ENCODE assay signal across 1 cellular context in the genomic region with DNA sequence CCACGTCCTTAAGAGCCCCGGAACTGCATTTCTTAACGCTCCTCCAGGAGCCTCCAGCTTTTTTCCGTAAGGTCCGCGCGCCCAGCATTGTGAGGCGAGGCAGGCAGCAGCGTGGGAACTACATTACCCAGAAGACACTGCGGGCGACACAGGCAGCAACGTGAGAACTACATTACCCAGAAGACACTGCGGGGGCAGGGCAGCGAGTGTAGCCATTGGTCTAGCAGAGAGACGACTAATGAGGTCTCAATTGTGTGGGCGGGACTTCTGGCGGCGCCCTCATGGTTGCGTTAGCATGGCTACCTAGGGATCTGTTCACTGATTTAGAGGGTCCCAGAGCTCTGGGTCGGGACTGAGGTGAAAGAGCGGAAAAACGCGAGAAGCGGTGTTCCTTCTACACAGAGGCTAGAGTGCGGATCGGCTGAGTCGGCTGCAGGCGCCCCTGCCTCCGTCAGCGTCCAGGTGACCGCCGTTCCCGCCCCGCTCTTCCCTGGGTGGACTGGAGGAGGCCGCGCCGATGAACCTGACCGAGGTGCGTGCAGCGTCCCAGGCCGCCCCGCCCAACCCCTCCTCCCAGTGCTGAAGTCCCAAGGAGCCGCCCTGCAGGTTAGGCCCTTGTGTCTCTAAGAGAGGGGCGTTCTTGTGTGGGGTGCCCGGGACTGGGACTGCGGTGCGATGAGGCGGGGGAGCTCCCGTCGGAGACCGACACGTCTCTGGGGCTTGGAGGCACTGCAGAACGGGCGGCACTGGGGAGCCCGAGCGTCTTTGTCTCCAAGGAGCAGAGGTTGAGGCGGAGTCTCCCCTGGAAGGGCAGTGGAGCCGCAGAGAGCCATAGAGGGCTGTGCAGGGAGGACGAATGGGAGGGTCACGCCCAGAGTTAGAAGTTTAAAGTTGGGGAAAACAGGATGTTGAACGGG.
TF ChIP-seq lines count a peak whose summit lies in the region.

A gene (plus strand): TSS at position 264 of the 917 bp plus-strand sequence. CDS start 254 bp downstream, at position 518.

TF ChIP-seq in HepG2, 621 proteins besides CTCF, POLR2A, EP300 and RAD21 (continued from another document and continues in another):
- TF ChIP-seq, protein P1, sequence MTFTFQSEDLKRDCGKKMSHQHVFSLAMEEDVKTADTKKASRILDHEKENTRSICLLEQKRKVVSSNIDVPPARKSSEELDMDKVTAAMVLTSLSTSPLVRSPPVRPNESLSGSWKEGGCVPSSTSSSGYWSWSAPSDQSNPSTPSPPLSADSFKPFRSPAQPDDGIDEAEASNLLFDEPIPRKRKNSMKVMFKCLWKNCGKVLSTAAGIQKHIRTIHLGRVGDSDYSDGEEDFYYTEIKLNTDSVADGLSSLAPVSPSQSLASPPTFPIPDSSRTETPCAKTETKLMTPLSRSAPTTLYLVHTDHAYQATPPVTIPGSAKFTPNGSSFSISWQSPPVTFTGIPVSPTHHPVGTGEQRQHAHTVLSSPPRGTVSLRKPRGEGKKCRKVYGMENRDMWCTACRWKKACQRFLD (CRISPR knock-in tag; IDR thresholded peaks at IDR 0.05; ENCODE audit: borderline replicate concordance), result no peak
- TF ChIP-seq GABPB1 (CRISPR knock-in tag; IDR thresholded peaks at IDR 0.05), result peak; percentile 94
- TF ChIP-seq SP4 (CRISPR knock-in tag; IDR thresholded peaks at IDR 0.05), result peak; percentile 23
- TF ChIP-seq, protein P2, sequence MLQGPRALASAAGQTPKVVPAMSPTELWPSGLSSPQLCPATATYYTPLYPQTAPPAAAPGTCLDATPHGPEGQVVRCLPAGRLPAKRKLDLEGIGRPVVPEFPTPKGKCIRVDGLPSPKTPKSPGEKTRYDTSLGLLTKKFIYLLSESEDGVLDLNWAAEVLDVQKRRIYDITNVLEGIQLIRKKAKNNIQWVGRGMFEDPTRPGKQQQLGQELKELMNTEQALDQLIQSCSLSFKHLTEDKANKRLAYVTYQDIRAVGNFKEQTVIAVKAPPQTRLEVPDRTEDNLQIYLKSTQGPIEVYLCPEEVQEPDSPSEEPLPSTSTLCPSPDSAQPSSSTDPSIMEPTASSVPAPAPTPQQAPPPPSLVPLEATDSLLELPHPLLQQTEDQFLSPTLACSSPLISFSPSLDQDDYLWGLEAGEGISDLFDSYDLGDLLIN (CRISPR knock-in tag; IDR thresholded peaks at IDR 0.05; ENCODE audit: borderline replicate concordance), result no peak
- TF ChIP-seq ZNF180 (CRISPR knock-in tag; IDR thresholded peaks at IDR 0.05; ENCODE audit: borderline replicate concordance, low read depth), result no peak
- TF ChIP-seq ZNF274 (CRISPR knock-in tag; IDR thresholded peaks at IDR 0.05), result no peak
- TF ChIP-seq ZNF577 (CRISPR knock-in tag; IDR thresholded peaks at IDR 0.05; ENCODE audit: borderline replicate concordance, low read depth), result no peak
- 0 out of 2 replicates have a peak, but pooled peaks have one; percentile 15 for TF ChIP-seq ZNF792 (CRISPR knock-in tag; IDR thresholded peaks at IDR 0.05)
- no peak for TF ChIP-seq NFATC3 (CRISPR knock-in tag; IDR thresholded peaks at IDR 0.05)
- no peak for TF ChIP-seq ETV6 (CRISPR knock-in tag; conservative IDR thresholded peaks at IDR 0.05)
- TF ChIP-seq ATF7-NPFF (CRISPR knock-in tag; IDR thresholded peaks at IDR 0.05; ENCODE audit: low read depth), result no peak
- TF ChIP-seq PAWR (CRISPR knock-in tag; IDR thresholded peaks at IDR 0.05; ENCODE audit: borderline replicate concordance), result no peak
- no peak for TF ChIP-seq JUND (CRISPR knock-in tag; IDR thresholded peaks at IDR 0.05)
- no peak for TF ChIP-seq SNAPC2 (CRISPR knock-in tag; IDR thresholded peaks at IDR 0.05)
- peak; percentile 88 for TF ChIP-seq GATAD1 (CRISPR knock-in tag; IDR thresholded peaks at IDR 0.05)
- TF ChIP-seq, protein P3, sequence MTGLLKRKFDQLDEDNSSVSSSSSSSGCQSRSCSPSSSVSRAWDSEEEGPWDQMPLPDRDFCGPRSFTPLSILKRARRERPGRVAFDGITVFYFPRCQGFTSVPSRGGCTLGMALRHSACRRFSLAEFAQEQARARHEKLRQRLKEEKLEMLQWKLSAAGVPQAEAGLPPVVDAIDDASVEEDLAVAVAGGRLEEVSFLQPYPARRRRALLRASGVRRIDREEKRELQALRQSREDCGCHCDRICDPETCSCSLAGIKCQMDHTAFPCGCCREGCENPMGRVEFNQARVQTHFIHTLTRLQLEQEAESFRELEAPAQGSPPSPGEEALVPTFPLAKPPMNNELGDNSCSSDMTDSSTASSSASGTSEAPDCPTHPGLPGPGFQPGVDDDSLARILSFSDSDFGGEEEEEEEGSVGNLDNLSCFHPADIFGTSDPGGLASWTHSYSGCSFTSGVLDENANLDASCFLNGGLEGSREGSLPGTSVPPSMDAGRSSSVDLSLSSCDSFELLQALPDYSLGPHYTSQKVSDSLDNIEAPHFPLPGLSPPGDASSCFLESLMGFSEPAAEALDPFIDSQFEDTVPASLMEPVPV (CRISPR knock-in tag; IDR thresholded peaks at IDR 0.05), result no peak
- no peak for TF ChIP-seq ZNF30 (CRISPR knock-in tag; IDR thresholded peaks at IDR 0.05)
- TF ChIP-seq GPN1 (CRISPR knock-in tag; IDR thresholded peaks at IDR 0.05; ENCODE audit: borderline replicate concordance), result 0 out of 2 replicates have a peak, but pooled peaks have one; percentile 39
- TF ChIP-seq, protein P4, sequence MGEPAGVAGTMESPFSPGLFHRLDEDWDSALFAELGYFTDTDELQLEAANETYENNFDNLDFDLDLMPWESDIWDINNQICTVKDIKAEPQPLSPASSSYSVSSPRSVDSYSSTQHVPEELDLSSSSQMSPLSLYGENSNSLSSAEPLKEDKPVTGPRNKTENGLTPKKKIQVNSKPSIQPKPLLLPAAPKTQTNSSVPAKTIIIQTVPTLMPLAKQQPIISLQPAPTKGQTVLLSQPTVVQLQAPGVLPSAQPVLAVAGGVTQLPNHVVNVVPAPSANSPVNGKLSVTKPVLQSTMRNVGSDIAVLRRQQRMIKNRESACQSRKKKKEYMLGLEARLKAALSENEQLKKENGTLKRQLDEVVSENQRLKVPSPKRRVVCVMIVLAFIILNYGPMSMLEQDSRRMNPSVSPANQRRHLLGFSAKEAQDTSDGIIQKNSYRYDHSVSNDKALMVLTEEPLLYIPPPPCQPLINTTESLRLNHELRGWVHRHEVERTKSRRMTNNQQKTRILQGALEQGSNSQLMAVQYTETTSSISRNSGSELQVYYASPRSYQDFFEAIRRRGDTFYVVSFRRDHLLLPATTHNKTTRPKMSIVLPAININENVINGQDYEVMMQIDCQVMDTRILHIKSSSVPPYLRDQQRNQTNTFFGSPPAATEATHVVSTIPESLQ (CRISPR knock-in tag; conservative IDR thresholded peaks at IDR 0.05), result 0 out of 2 replicates have a peak, but pooled peaks have one; percentile 73
- TF ChIP-seq, protein P5, sequence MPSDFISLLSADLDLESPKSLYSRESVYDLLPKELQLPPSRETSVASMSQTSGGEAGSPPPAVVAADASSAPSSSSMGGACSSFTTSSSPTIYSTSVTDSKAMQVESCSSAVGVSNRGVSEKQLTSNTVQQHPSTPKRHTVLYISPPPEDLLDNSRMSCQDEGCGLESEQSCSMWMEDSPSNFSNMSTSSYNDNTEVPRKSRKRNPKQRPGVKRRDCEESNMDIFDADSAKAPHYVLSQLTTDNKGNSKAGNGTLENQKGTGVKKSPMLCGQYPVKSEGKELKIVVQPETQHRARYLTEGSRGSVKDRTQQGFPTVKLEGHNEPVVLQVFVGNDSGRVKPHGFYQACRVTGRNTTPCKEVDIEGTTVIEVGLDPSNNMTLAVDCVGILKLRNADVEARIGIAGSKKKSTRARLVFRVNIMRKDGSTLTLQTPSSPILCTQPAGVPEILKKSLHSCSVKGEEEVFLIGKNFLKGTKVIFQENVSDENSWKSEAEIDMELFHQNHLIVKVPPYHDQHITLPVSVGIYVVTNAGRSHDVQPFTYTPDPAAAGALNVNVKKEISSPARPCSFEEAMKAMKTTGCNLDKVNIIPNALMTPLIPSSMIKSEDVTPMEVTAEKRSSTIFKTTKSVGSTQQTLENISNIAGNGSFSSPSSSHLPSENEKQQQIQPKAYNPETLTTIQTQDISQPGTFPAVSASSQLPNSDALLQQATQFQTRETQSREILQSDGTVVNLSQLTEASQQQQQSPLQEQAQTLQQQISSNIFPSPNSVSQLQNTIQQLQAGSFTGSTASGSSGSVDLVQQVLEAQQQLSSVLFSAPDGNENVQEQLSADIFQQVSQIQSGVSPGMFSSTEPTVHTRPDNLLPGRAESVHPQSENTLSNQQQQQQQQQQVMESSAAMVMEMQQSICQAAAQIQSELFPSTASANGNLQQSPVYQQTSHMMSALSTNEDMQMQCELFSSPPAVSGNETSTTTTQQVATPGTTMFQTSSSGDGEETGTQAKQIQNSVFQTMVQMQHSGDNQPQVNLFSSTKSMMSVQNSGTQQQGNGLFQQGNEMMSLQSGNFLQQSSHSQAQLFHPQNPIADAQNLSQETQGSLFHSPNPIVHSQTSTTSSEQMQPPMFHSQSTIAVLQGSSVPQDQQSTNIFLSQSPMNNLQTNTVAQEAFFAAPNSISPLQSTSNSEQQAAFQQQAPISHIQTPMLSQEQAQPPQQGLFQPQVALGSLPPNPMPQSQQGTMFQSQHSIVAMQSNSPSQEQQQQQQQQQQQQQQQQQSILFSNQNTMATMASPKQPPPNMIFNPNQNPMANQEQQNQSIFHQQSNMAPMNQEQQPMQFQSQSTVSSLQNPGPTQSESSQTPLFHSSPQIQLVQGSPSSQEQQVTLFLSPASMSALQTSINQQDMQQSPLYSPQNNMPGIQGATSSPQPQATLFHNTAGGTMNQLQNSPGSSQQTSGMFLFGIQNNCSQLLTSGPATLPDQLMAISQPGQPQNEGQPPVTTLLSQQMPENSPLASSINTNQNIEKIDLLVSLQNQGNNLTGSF (CRISPR knock-in tag; IDR thresholded peaks at IDR 0.05), result no peak; the same call in 1 of the 2 replicates
- TF ChIP-seq PHF21A (CRISPR knock-in tag; IDR thresholded peaks at IDR 0.05), result no peak
- TF ChIP-seq, protein P6, sequence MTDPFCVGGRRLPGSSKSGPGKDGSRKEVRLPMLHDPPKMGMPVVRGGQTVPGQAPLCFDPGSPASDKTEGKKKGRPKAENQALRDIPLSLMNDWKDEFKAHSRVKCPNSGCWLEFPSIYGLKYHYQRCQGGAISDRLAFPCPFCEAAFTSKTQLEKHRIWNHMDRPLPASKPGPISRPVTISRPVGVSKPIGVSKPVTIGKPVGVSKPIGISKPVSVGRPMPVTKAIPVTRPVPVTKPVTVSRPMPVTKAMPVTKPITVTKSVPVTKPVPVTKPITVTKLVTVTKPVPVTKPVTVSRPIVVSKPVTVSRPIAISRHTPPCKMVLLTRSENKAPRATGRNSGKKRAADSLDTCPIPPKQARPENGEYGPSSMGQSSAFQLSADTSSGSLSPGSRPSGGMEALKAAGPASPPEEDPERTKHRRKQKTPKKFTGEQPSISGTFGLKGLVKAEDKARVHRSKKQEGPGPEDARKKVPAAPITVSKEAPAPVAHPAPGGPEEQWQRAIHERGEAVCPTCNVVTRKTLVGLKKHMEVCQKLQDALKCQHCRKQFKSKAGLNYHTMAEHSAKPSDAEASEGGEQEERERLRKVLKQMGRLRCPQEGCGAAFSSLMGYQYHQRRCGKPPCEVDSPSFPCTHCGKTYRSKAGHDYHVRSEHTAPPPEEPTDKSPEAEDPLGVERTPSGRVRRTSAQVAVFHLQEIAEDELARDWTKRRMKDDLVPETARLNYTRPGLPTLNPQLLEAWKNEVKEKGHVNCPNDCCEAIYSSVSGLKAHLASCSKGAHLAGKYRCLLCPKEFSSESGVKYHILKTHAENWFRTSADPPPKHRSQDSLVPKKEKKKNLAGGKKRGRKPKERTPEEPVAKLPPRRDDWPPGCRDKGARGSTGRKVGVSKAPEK (CRISPR knock-in tag; IDR thresholded peaks at IDR 0.05; ENCODE audit: borderline replicate concordance), result no peak
- TF ChIP-seq, protein P7, sequence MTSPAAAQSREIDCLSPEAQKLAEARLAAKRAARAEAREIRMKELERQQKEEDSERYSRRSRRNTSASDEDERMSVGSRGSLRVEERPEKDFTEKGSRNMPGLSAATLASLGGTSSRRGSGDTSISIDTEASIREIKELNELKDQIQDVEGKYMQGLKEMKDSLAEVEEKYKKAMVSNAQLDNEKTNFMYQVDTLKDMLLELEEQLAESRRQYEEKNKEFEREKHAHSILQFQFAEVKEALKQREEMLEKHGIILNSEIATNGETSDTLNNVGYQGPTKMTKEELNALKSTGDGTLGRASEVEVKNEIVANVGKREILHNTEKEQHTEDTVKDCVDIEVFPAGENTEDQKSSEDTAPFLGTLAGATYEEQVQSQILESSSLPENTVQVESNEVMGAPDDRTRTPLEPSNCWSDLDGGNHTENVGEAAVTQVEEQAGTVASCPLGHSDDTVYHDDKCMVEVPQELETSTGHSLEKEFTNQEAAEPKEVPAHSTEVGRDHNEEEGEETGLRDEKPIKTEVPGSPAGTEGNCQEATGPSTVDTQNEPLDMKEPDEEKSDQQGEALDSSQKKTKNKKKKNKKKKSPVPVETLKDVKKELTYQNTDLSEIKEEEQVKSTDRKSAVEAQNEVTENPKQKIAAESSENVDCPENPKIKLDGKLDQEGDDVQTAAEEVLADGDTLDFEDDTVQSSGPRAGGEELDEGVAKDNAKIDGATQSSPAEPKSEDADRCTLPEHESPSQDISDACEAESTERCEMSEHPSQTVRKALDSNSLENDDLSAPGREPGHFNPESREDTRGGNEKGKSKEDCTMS (CRISPR knock-in tag; conservative IDR thresholded peaks at IDR 0.05), result no peak
- TF ChIP-seq ZNF430 (CRISPR knock-in tag; IDR thresholded peaks at IDR 0.05), result no peak
- TF ChIP-seq, protein P8, sequence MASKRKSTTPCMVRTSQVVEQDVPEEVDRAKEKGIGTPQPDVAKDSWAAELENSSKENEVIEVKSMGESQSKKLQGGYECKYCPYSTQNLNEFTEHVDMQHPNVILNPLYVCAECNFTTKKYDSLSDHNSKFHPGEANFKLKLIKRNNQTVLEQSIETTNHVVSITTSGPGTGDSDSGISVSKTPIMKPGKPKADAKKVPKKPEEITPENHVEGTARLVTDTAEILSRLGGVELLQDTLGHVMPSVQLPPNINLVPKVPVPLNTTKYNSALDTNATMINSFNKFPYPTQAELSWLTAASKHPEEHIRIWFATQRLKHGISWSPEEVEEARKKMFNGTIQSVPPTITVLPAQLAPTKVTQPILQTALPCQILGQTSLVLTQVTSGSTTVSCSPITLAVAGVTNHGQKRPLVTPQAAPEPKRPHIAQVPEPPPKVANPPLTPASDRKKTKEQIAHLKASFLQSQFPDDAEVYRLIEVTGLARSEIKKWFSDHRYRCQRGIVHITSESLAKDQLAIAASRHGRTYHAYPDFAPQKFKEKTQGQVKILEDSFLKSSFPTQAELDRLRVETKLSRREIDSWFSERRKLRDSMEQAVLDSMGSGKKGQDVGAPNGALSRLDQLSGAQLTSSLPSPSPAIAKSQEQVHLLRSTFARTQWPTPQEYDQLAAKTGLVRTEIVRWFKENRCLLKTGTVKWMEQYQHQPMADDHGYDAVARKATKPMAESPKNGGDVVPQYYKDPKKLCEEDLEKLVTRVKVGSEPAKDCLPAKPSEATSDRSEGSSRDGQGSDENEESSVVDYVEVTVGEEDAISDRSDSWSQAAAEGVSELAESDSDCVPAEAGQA (IDR thresholded peaks at IDR 0.05; ENCODE audit: low read depth), result peak; percentile 76
- TF ChIP-seq, protein P8 (CRISPR knock-in tag; IDR thresholded peaks at IDR 0.05; ENCODE audit: borderline replicate concordance), result no peak
